19 cellular contexts compared by ENCODE assay signal in genomic region chr16:75093598-75094540, GRCh38. TPM values are rescaled to one million over a fixed set of nuclear protein-coding genes. Genes with fewer than 3 reads are reported as not detected.
DNase-seq lines count a peak whose midpoint lies in the region; ATAC-seq, FAIRE-seq and TF ChIP-seq lines count a peak whose summit lies in the region.
"Had no signal": no experiment of that assay in that cellular context is flagged by ENCODE, and none has a peak within 500 bp of the region (broad histone marks: within the 10 kb centered on the region; RNA-seq: fewer than 3 reads in every experiment).

No MANE protein-coding gene starts in this region.

- TF ChIP-seq RAD21 in HepG2 (CRISPR knock-in tag; IDR thresholded peaks at IDR 0.05): no peak
- no peak for TF ChIP-seq RAD21 in H1 (IDR thresholded peaks at IDR 0.05 in 1 of 2, conservative IDR thresholded peaks at IDR 0.05 in 1 of 2; ENCODE audit: low read depth in 2 of 2, low read length in 2 of 2)

- peaks cover 70% of the 10 kb centered on the region for H3K4me1 ChIP-seq in HepG2 (ENCODE audit: insufficient read depth, low read length)
- peaks cover 0 to 12% (median 0%) of the 10 kb centered on the region in 4 donors for H3K4me1 ChIP-seq in right lobe of liver
- H3K4me1 ChIP-seq in H1 (replicated peaks in 1 of 4; ENCODE audit: control insufficient read depth in 3 of 4, insufficient read depth in 4 of 4, low read length in 3 of 4): peaks cover 21 to 35% (median 21%) of the 10 kb centered on the region in 4 experiments
- H3K4me1 ChIP-seq in neuronal stem cell (ENCODE audit: control insufficient read depth in 2 of 2, insufficient read depth in 1 of 2, low read depth in 1 of 2, low read length in 2 of 2): peaks cover 3 to 8% of the 10 kb centered on the region in 2 donors
- H3K4me1 ChIP-seq: HAP-1 had no signal

- H3K4me2 ChIP-seq in HepG2 (ENCODE audit: low read depth, low read length) (no peak overlapping the region), H1 (ENCODE audit: insufficient read depth in 1 of 2, low read depth in 2 of 2, low read length in 2 of 2) (no peak overlapping the region), neuronal stem cell (ENCODE audit: insufficient read depth, low read length, poor library complexity, severe bottlenecking) (no peak overlapping the region)

- TF ChIP-seq POLR2A in HepG2 (IDR thresholded peaks at IDR 0.05; ENCODE audit: insufficient read depth in 1 of 2, low read depth in 2 of 2, low read length in 2 of 2) (no peak), right lobe of liver (IDR thresholded peaks at IDR 0.05) (no peak), H1 (IDR thresholded peaks at IDR 0.05; ENCODE audit: control extremely low read depth in 1 of 2, low read depth in 2 of 2, low read length in 2 of 2) (no peak)

- no peaks in the 10 kb centered on the region for H3K23me2 ChIP-seq in H1 (ENCODE audit: low read depth, low read length)

- H3K9ac ChIP-seq in HepG2 (ENCODE audit: insufficient read depth, low read depth, low read length) (no peak overlapping the region), H1 (replicated peaks in 1 of 4; ENCODE audit: extremely low read depth in 1 of 4, low read depth in 3 of 4, low read length in 3 of 4) (no peak overlapping the region), neuronal stem cell (ENCODE audit: low read depth, low read length, poor library complexity) (no peak overlapping the region)

- no TSS peak for BruUV-seq in HepG2 (replicated peaks; lab: Mats Ljungman, UMichigan)

- POLR2A ChIA-PET in HepG2 (lab: Yijun Ruan, JAX) (no interaction called here), H1 (lab: Charles Lee; ENCODE audit: partially characterized antibody) (interaction anchor here (0.9 to 1.4 kb wide), 2 partner anchors 17 to 86 kb away, joined by 3 to 5 read pairs; no protein-coding TSS in a partner anchor)

- H4K20me1 ChIP-seq in HepG2 (ENCODE audit: insufficient read depth, low read length) (peaks cover 24% of the 10 kb centered on the region), H1 (replicated peaks in 1 of 2; ENCODE audit: control insufficient read depth in 1 of 2, insufficient read depth in 2 of 2, low read length in 2 of 2) (peaks cover 8 to 20% of the 10 kb centered on the region in 2 experiments)

- in situ Hi-C loops in HepG2 (cut with HindIII; ENCODE audit: extremely low pct_ligation_motif_present, low pct_unique_long_range_greater_than_20kb): no loop called here

- no peak overlapping the region for H4K8ac ChIP-seq in H1 (ENCODE audit: extremely low read depth, insufficient read depth, low read length)
- no peak overlapping the region for H4K8ac ChIP-seq in neuronal stem cell (ENCODE audit: low read depth, low read length)

- H3K79me1 ChIP-seq in H1 (ENCODE audit: low read depth, low read length) (peaks cover 15% of the 10 kb centered on the region), neuronal stem cell (ENCODE audit: low read depth, low read length) (peaks cover 5% of the 10 kb centered on the region)

- H3K4ac ChIP-seq in H1 (replicated peaks; ENCODE audit: insufficient read length, low read depth, low read length) (no peak overlapping the region), neuronal stem cell (ENCODE audit: low read length) (no peak overlapping the region)

- H3K9me3 ChIP-seq in HepG2 (ENCODE audit: low read length) (no peaks in the 10 kb centered on the region), right lobe of liver (no peaks in the 10 kb centered on the region), H1 (ENCODE audit: insufficient read depth in 2 of 2, low read depth in 1 of 2, low read length in 1 of 2) (no peaks in the 10 kb centered on the region), neuronal stem cell (replicated peaks in 1 of 2; ENCODE audit: control insufficient read depth in 2 of 2, insufficient read depth in 1 of 2, low read depth in 1 of 2, low read length in 2 of 2) (no peaks in the 10 kb centered on the region)
- H3K9me3 ChIP-seq: HAP-1 had no signal

- no peaks in the 10 kb centered on the region for H3K27me3 ChIP-seq in HepG2 (ENCODE audit: control insufficient read depth in 1 of 2, insufficient read depth in 2 of 2, low read length in 2 of 2)
- H3K27me3 ChIP-seq in right lobe of liver: no peaks in the 10 kb centered on the region
- H3K27me3 ChIP-seq in H1 (replicated peaks in 1 of 4; ENCODE audit: control insufficient read depth in 3 of 4, extremely low read depth in 1 of 4, insufficient read depth in 3 of 4, low read length in 3 of 4): no peaks in the 10 kb centered on the region
- H3K27me3 ChIP-seq in neuronal stem cell (ENCODE audit: control insufficient read depth in 3 of 3, insufficient read depth in 3 of 3, low read depth in 1 of 3, low read length in 3 of 3): no peaks in the 10 kb centered on the region

- no peak overlapping the region for H3K4me3 ChIP-seq in HepG2 (replicated peaks in 1 of 3; ENCODE audit: insufficient read depth in 1 of 3, low read depth in 2 of 3, low read length in 3 of 3)
- no peak overlapping the region for H3K4me3 ChIP-seq in right lobe of liver
- H3K4me3 ChIP-seq in H1 (ENCODE audit: extremely low read depth in 1 of 4, insufficient read depth in 2 of 4, low read depth in 3 of 4, low read length in 4 of 4): no peak overlapping the region
- no peak overlapping the region for H3K4me3 ChIP-seq in neuronal stem cell (ENCODE audit: low read length in 2 of 2)
- H3K4me3 ChIP-seq: HAP-1 had no signal

- no peak overlapping the region for H2BK20ac ChIP-seq in H1 (ENCODE audit: low read length)

- H4K91ac ChIP-seq in H1 (replicated peaks; ENCODE audit: insufficient read length, low read length): peak overlapping the region; percentile 58
- H4K91ac ChIP-seq in neuronal stem cell (ENCODE audit: low read depth, low read length, poor library complexity): no peak overlapping the region

- H3K36me3 ChIP-seq in HepG2 (replicated peaks in 1 of 2; ENCODE audit: control insufficient read depth in 1 of 2, insufficient read depth in 2 of 2, low read length in 2 of 2): peaks cover 25 to 29% of the 10 kb centered on the region in 2 experiments
- H3K36me3 ChIP-seq in right lobe of liver: no peaks in the 10 kb centered on the region
- no peaks in the 10 kb centered on the region for H3K36me3 ChIP-seq in H1 (ENCODE audit: control insufficient read depth in 2 of 4, insufficient read depth in 4 of 4, low read length in 3 of 4)
- H3K36me3 ChIP-seq in neuronal stem cell (replicated peaks in 1 of 2; ENCODE audit: control insufficient read depth in 2 of 2, insufficient read depth in 2 of 2, low read length in 2 of 2): peaks cover 6 to 30% of the 10 kb centered on the region in 2 donors
- H3K36me3 ChIP-seq: HAP-1 had no signal

- DNase-seq in HepG2 (ENCODE audit: low spot score) (no peak), right lobe of liver (no peak), H1 (ENCODE audit: low read depth in 1 of 2, low spot score in 2 of 2) (no peak), neuronal stem cell (ENCODE audit: low spot score) (no peak), NCI-H526 treated with DMSO at 0.1 percent for 48 hours (lab: John Stamatoyannopoulos, UW) (no peak)
- no peak for DNase-seq in activated naive CD4-positive, alpha-beta T cell (lab: John Stamatoyannopoulos, UW)
- DNase-seq: DMS 273 treated with DMSO at 0.1 percent for 48 hours, EL, NCI-H1105 treated with DMSO at 0.1 percent for 48 hours, NCI-H1694 treated with DMSO at 0.1 percent for 48 hours, NCI-H345, NCI-H69, Right ventricle myocardium superior had no signal

- TF ChIP-seq EP300 in HepG2 (IDR thresholded peaks at IDR 0.05; ENCODE audit: low read depth in 2 of 2, low read length in 2 of 2) (no peak), HepG2 (CRISPR knock-in tag; IDR thresholded peaks at IDR 0.05; ENCODE audit: borderline replicate concordance) (no peak), H1 (IDR thresholded peaks at IDR 0.05; ENCODE audit: borderline replicate concordance in 1 of 2, low read depth in 2 of 2, low read length in 2 of 2) (no peak)

- no peak overlapping the region for H3K56ac ChIP-seq in H1 (replicated peaks; ENCODE audit: insufficient read length, low read depth, low read length)

- no peak for ATAC-seq in HepG2
- no peak for ATAC-seq in right lobe of liver
- no peak for ATAC-seq in GM18867 (IDR thresholded peaks at IDR 0.05; ENCODE audit: unreplicated experiment)

- CTCF ChIA-PET in HepG2 (lab: Yijun Ruan, JAX; ENCODE audit: low intra/inter-chr PET ratio, low total read pairs): no interaction called here
- CTCF ChIA-PET in H1 (lab: Charles Lee; ENCODE audit: partially characterized antibody): interaction anchor here (0.8 to 13.7 kb wide), 4 partner anchors 16 to 96 kb away, joined by 3 to 90 read pairs (median 4); no protein-coding TSS in a partner anchor

- H2AFZ ChIP-seq in HepG2 (ENCODE audit: low read length) (no peak overlapping the region), H1 (ENCODE audit: low read length) (no peak overlapping the region), neuronal stem cell (ENCODE audit: low read length) (no peak overlapping the region)

- 94% methylated on average over 21 of the region's 23 CpGs for WGBS in HepG2 (ENCODE audit: low lambda C conversion rate)
- 85% methylated on average over 4 of the region's 23 CpGs for WGBS in right lobe of liver (ENCODE audit: insufficient coverage, low coverage, low lambda C conversion rate, missing lambda C conversion rate)
- WGBS in H1 (ENCODE audit: extremely low coverage in 1 of 2, insufficient coverage in 1 of 2, insufficient read length in 1 of 2, insufficient replicate concordance in 2 of 2, low coverage in 1 of 2, low lambda C conversion rate in 2 of 2, missing lambda C conversion rate in 1 of 2), 2 experiments: 87% methylated on average over 23 of the region's 23 CpGs; no CpG with 5 or more reads in 1 of the 2 experiments
- no CpG with 5 or more reads among the region's 23 CpGs for WGBS in neuronal stem cell (ENCODE audit: extremely low coverage in 2 of 2, insufficient read length in 2 of 2, insufficient replicate concordance in 1 of 2), 2 donors

- H3K23ac ChIP-seq in H1 (ENCODE audit: insufficient read length) (no peak overlapping the region), neuronal stem cell (ENCODE audit: low read depth, low read length, poor library complexity) (peak overlapping the region; percentile 56)

- H2BK12ac ChIP-seq in H1 (ENCODE audit: low read depth, low read length): no peak overlapping the region
- no peak overlapping the region for H2BK12ac ChIP-seq in neuronal stem cell (ENCODE audit: low read length)

- no peak overlapping the region for H3K18ac ChIP-seq in H1 (ENCODE audit: extremely low read depth, low read length)
- H3K18ac ChIP-seq in neuronal stem cell (ENCODE audit: low read length): no peak overlapping the region

- no peak for TF ChIP-seq CTCF in HepG2 (CRISPR knock-in tag; IDR thresholded peaks at IDR 0.05)
- no peak for TF ChIP-seq CTCF in right lobe of liver (IDR thresholded peaks at IDR 0.05)
- TF ChIP-seq CTCF in H1 (IDR thresholded peaks at IDR 0.05; ENCODE audit: control extremely low read depth in 1 of 3, insufficient read depth in 1 of 3, low read depth in 1 of 3, low read length in 3 of 3): no peak

- H2BK15ac ChIP-seq in H1 (ENCODE audit: low read length) (no peak overlapping the region), neuronal stem cell (ENCODE audit: low read length) (no peak overlapping the region)

- FAIRE-seq in HepG2 (lab: Jason Lieb, UNC) (no peak), H1 (lab: Jason Lieb, UNC) (no peak)
- FAIRE-seq: HTR-8/SVneo, RCC 7860 had no signal

- H2AK5ac ChIP-seq in H1 (ENCODE audit: low read depth, low read length): 0 out of 2 replicates have a peak overlapping the region, but pooled peaks have one; percentile 7
- H2AK5ac ChIP-seq in neuronal stem cell (ENCODE audit: low read depth, low read length): no peak overlapping the region

- H2BK5ac ChIP-seq in H1 (ENCODE audit: low read depth, low read length) (peak overlapping the region; percentile 0; the same call in 1 of the 2 replicates), neuronal stem cell (ENCODE audit: low read length) (no peak overlapping the region)

- no peak overlapping the region for H4K5ac ChIP-seq in H1 (ENCODE audit: insufficient read length, low read depth, low read length)

- H3K27ac ChIP-seq in HepG2 (ENCODE audit: extremely low read length, insufficient read depth, low read length) (no peak overlapping the region), right lobe of liver (no peak overlapping the region), H1 (ENCODE audit: low read depth, low read length) (no peak overlapping the region), neuronal stem cell (replicated peaks; ENCODE audit: low read length) (no peak overlapping the region)
- H3K27ac ChIP-seq: HL-60 had no signal

- H3K14ac ChIP-seq in H1 (ENCODE audit: insufficient read length) (no peak overlapping the region), neuronal stem cell (ENCODE audit: low read length) (no peak overlapping the region)

- intact Hi-C loops in HepG2 (cut with micrococcal nuclease; ENCODE audit: unreplicated experiment): no loop called here
- intact Hi-C loops in right lobe of liver (cut with DNase I): no loop called here

- H3K79me2 ChIP-seq in HepG2 (ENCODE audit: insufficient read depth, low read length): peaks cover 48% of the 10 kb centered on the region
- H3K79me2 ChIP-seq in H1 (ENCODE audit: control insufficient read depth in 1 of 2, insufficient read depth in 2 of 2, low read length in 2 of 2): peaks cover 0 to 39% of the 10 kb centered on the region in 2 experiments; a peak in 2 of 4 replicates

- H2BK120ac ChIP-seq in H1 (replicated peaks; ENCODE audit: low read depth, low read length) (no peak overlapping the region), neuronal stem cell (ENCODE audit: low read depth, low read length) (no peak overlapping the region)

RNA-seq across cellular contexts. Expression of gene LDHD, which starts 22.7 kb away (rescaled TPM):
- total RNA-seq in HepG2 (2016; rRNA removed; fragmentation: Illumina TruSeq; extraction: Trizol) (9.1 and 9.3 TPM in 2 replicates), right lobe of liver (10 to 100 TPM; 62.9 to 98.5 (median 90.2) TPM)
- 0.62 and 0.71 TPM in 2 replicates for total RNA-seq in HepG2 (2016; cell fraction: cytosol; rRNA removed; fragmentation: Illumina TruSeq; extraction: Trizol; ENCODE audit: low read depth)
- 8.4 and 10.2 TPM in 2 replicates for total RNA-seq in HepG2 (2016; cell fraction: insoluble cytoplasmic fraction; rRNA removed; fragmentation: Illumina TruSeq; extraction: Trizol)
- 1.7 and 2.0 TPM in 2 replicates for total RNA-seq in HepG2 (2016; cell fraction: membrane; rRNA removed; fragmentation: Illumina TruSeq; extraction: Trizol)
- 7.0 and 9.0 TPM in 2 replicates for total RNA-seq in HepG2 (2016; cell fraction: nucleus; rRNA removed; fragmentation: Illumina TruSeq; extraction: Trizol)
- polyA plus RNA-seq in HepG2 (2011; rRNA removed) (9.8 and 12.1 TPM in 2 replicates), H1 (2011; rRNA removed) (18.2 and 43.1 TPM in 2 replicates)
- polyA plus RNA-seq in HepG2 (2011; cell fraction: cytosol; rRNA removed): 7.9 and 13.1 TPM in 2 replicates
- polyA plus RNA-seq in HepG2 (2011; cell fraction: nucleus; rRNA removed): 32.0 and 36.9 TPM in 2 replicates
- polyA plus RNA-seq in HepG2 (2012): 5.5 and 7.8 TPM in 2 replicates
- 0.62 and 0.71 TPM in 2 replicates for polyA plus RNA-seq in HepG2 (2016; cell fraction: cytosol; fragmentation: Illumina TruSeq; extraction: Trizol; ENCODE audit: low read depth)
- 7.5 and 8.7 TPM in 2 replicates for polyA plus RNA-seq in HepG2 (2016; cell fraction: insoluble cytoplasmic fraction; fragmentation: Illumina TruSeq; extraction: Trizol; ENCODE audit: low read depth)
- 1.4 and 1.6 TPM in 2 replicates for polyA plus RNA-seq in HepG2 (2016; cell fraction: membrane; fragmentation: Illumina TruSeq; extraction: Trizol; ENCODE audit: low read depth)
- polyA plus RNA-seq in HepG2 (2016; cell fraction: nucleus; fragmentation: Illumina TruSeq; extraction: Trizol; ENCODE audit: insufficient read depth, low read depth): 12.5 and 13.2 TPM in 2 replicates
- 0.56 and 16.0 TPM in 2 replicates for polyA minus RNA-seq in HepG2 (2011; rRNA and poly(A)+ RNA removed; ENCODE audit: low replicate concordance)
- 5.1 and 5.6 TPM in 2 replicates for polyA minus RNA-seq in HepG2 (2011; cell fraction: cytosol; rRNA and poly(A)+ RNA removed)
- 11.2 and 12.2 TPM in 2 replicates for polyA minus RNA-seq in HepG2 (2011; cell fraction: nucleus; rRNA and poly(A)+ RNA removed)
- total RNA-seq in H1 (2021; fragmentation: NEBNext Ultra II Directional; extraction: Animal tissue kit (Norgen Biotek cat#: 25700)): 14.7 and 14.9 TPM in 2 replicates
- polyA plus RNA-seq in H1 (2011; cell fraction: cytosol; rRNA removed): 35.2 TPM
- polyA plus RNA-seq in H1 (2011; cell fraction: nucleus; rRNA removed): 71.5 TPM
- 7.7 to 14.3 TPM (median 11.1 TPM) in 4 replicates for polyA plus RNA-seq in H1 (2012, experiment 1 of 2)
- 8.7 TPM for polyA plus RNA-seq in H1 (2012, experiment 2 of 2)
- 1.8 TPM for polyA plus RNA-seq in H1 (2013, experiment 1 of 2)
- polyA plus RNA-seq in H1 (2013, experiment 2 of 2): 1.2 TPM
- polyA minus RNA-seq in H1 (2011; rRNA and poly(A)+ RNA removed): 6.8 and 8.6 TPM in 2 replicates
- polyA minus RNA-seq in H1 (2011; cell fraction: cytosol; rRNA and poly(A)+ RNA removed): 18.0 TPM
- 38.5 TPM for polyA minus RNA-seq in H1 (2011; cell fraction: nucleus; rRNA and poly(A)+ RNA removed)
- polyA plus RNA-seq in neuronal stem cell (2013, experiment 1 of 2): 0.66 TPM
- polyA plus RNA-seq in neuronal stem cell (2013, experiment 2 of 2): 0.76 TPM
- total RNA-seq: A673 had no signal

RNA-seq across cellular contexts. Expression of gene ZFP1, which starts 54.5 kb away (rescaled TPM):
- 14.0 and 18.8 TPM in 2 replicates for total RNA-seq in HepG2 (2016; rRNA removed; fragmentation: Illumina TruSeq; extraction: Trizol)
- 2.3 TPM in 2 replicates for total RNA-seq in HepG2 (2016; cell fraction: cytosol; rRNA removed; fragmentation: Illumina TruSeq; extraction: Trizol; ENCODE audit: low read depth)
- total RNA-seq in HepG2 (2016; cell fraction: insoluble cytoplasmic fraction; rRNA removed; fragmentation: Illumina TruSeq; extraction: Trizol): 13.8 and 20.4 TPM in 2 replicates
- 8.4 and 9.4 TPM in 2 replicates for total RNA-seq in HepG2 (2016; cell fraction: membrane; rRNA removed; fragmentation: Illumina TruSeq; extraction: Trizol)
- 13.2 and 13.5 TPM in 2 replicates for total RNA-seq in HepG2 (2016; cell fraction: nucleus; rRNA removed; fragmentation: Illumina TruSeq; extraction: Trizol)
- 6.6 and 8.3 TPM in 2 replicates for polyA plus RNA-seq in HepG2 (2011; rRNA removed)
- polyA plus RNA-seq in HepG2 (2011; cell fraction: cytosol; rRNA removed): 3.6 and 6.5 TPM in 2 replicates
- polyA plus RNA-seq in HepG2 (2011; cell fraction: nucleus; rRNA removed): 4.8 TPM in 2 replicates
- polyA plus RNA-seq in HepG2 (2012): 9.9 and 11.6 TPM in 2 replicates
- 0.85 and 1.1 TPM in 2 replicates for polyA plus RNA-seq in HepG2 (2016; cell fraction: cytosol; fragmentation: Illumina TruSeq; extraction: Trizol; ENCODE audit: low read depth)
- polyA plus RNA-seq in HepG2 (2016; cell fraction: insoluble cytoplasmic fraction; fragmentation: Illumina TruSeq; extraction: Trizol; ENCODE audit: low read depth): 14.9 and 16.4 TPM in 2 replicates
- polyA plus RNA-seq in HepG2 (2016; cell fraction: membrane; fragmentation: Illumina TruSeq; extraction: Trizol; ENCODE audit: low read depth): 3.1 and 3.8 TPM in 2 replicates
- polyA plus RNA-seq in HepG2 (2016; cell fraction: nucleus; fragmentation: Illumina TruSeq; extraction: Trizol; ENCODE audit: insufficient read depth, low read depth): 13.5 and 13.6 TPM in 2 replicates
- 9.0 and 12.5 TPM in 2 replicates for polyA minus RNA-seq in HepG2 (2011; rRNA and poly(A)+ RNA removed; ENCODE audit: low replicate concordance)
- 14.7 and 14.8 TPM in 2 replicates for polyA minus RNA-seq in HepG2 (2011; cell fraction: cytosol; rRNA and poly(A)+ RNA removed)
- polyA minus RNA-seq in HepG2 (2011; cell fraction: nucleus; rRNA and poly(A)+ RNA removed): 12.1 and 16.3 TPM in 2 replicates
- total RNA-seq in right lobe of liver: 10 to 100 TPM in 3 of 6 experiments, 1 to 10 TPM in 3; 3.7 to 18.6 (median 9.3) TPM
- total RNA-seq in H1 (2021; fragmentation: NEBNext Ultra II Directional; extraction: Animal tissue kit (Norgen Biotek cat#: 25700)): 11.2 and 12.2 TPM in 2 replicates
- 2.2 and 4.0 TPM in 2 replicates for polyA plus RNA-seq in H1 (2011; rRNA removed)
- 4.0 TPM for polyA plus RNA-seq in H1 (2011; cell fraction: cytosol; rRNA removed)
- 4.3 TPM for polyA plus RNA-seq in H1 (2011; cell fraction: nucleus; rRNA removed)
- 5.4 to 6.7 TPM (median 5.6 TPM) in 4 replicates for polyA plus RNA-seq in H1 (2012, experiment 1 of 2)
- 0.64 TPM for polyA plus RNA-seq in H1 (2012, experiment 2 of 2)
- 5.5 TPM for polyA plus RNA-seq in H1 (2013, experiment 1 of 2)
- polyA plus RNA-seq in H1 (2013, experiment 2 of 2): 5.5 TPM
- polyA minus RNA-seq in H1 (2011; rRNA and poly(A)+ RNA removed): 9.4 and 15.2 TPM in 2 replicates
- 12.6 TPM for polyA minus RNA-seq in H1 (2011; cell fraction: cytosol; rRNA and poly(A)+ RNA removed)
- 19.2 TPM for polyA minus RNA-seq in H1 (2011; cell fraction: nucleus; rRNA and poly(A)+ RNA removed)
- polyA plus RNA-seq in neuronal stem cell (2013, experiment 1 of 2): 14.4 TPM
- polyA plus RNA-seq in neuronal stem cell (2013, experiment 2 of 2): 14.3 TPM
